8 cellular contexts compared by ENCODE assay signal in the genomic region with DNA sequence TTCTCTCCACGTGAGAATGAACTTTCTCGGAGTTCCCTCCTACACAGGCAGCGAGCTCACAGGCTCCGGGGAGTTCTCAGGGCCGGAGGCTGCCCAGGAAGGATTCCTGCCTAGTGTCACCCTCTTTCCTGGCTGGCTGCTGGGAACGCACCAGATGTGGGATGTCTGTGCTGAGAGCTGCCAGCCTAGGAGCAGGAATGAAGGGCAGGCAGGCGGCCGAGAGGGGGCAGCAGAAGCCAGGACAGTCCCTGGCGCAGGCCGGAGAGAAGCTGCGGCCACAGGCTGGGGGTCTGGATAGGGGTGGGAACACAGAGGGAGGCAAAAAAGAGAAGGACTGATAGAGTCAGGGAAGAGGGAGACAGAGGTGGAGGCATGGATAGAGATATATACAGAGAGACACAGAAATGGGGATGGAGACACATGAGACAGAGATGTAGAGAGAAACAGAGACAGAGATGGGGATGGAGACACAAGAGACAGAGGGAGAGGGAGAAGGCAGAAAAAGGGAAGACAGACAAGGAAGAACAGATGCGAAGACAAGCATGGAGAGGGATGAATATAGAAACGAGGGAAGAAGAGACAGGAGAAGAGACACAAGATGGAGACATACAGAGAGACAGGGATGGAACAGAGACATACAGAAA. TPM values are rescaled to one million over a fixed set of nuclear protein-coding genes. Genes with fewer than 3 reads are reported as not detected.
DNase-seq lines count a peak whose midpoint lies in the region; ATAC-seq and TF ChIP-seq lines count a peak whose summit lies in the region.

No MANE protein-coding gene starts in this region.

- H3K4me3 Mint-ChIP-seq in activated CD4-positive, alpha-beta memory T cell treated with anti-CD3 and anti-CD28 coated beads for 36 hours: no peak overlapping the region

- no peak overlapping the region for H3K27ac Mint-ChIP-seq in activated CD4-positive, alpha-beta memory T cell treated with anti-CD3 and anti-CD28 coated beads for 36 hours

- H3K36me3 ChIP-seq in upper lobe of right lung: no peaks in the 10 kb centered on the region

- CTCF ChIA-PET in activated CD4-positive, alpha-beta memory T cell treated with anti-CD3 and anti-CD28 coated beads for 36 hours (lab: Charles Lee): interaction anchor here (0.6 to 2.9 kb wide), 15 partner anchors 13 to 144 kb away, joined by 3 to 30 read pairs (median 5); partner anchors contain the start of genes CNTFR, DCTN3 and RPP25L

- intact Hi-C loops in activated CD4-positive, alpha-beta memory T cell treated with anti-CD3 and anti-CD28 coated beads for 36 hours (cut with micrococcal nuclease): loop anchor here (1.0 to 2.0 kb wide), 4 partner anchors 43 to 145 kb away; no protein-coding TSS in a partner anchor
- intact Hi-C loops in upper lobe of right lung (cut with DNase I): loop anchor here (10.0 kb wide), 1 partner anchor 57 kb away; no protein-coding TSS in a partner anchor

- POLR2A ChIA-PET in activated CD4-positive, alpha-beta memory T cell treated with anti-CD3 and anti-CD28 coated beads for 36 hours (lab: Charles Lee): no interaction called here

- peak; percentile 88 for TF ChIP-seq CTCF in upper lobe of right lung (IDR thresholded peaks at IDR 0.05)

- H3K36me3 Mint-ChIP-seq in activated CD4-positive, alpha-beta memory T cell treated with anti-CD3 and anti-CD28 coated beads for 36 hours: no peaks in the 10 kb centered on the region

- H3K4me1 ChIP-seq in upper lobe of right lung: no peaks in the 10 kb centered on the region

- peaks cover 9% of the 10 kb centered on the region for H3K27me3 Mint-ChIP-seq in activated CD4-positive, alpha-beta memory T cell treated with anti-CD3 and anti-CD28 coated beads for 36 hours

- H3K9me3 Mint-ChIP-seq in activated CD4-positive, alpha-beta memory T cell treated with anti-CD3 and anti-CD28 coated beads for 36 hours: no peaks in the 10 kb centered on the region

- no peaks in the 10 kb centered on the region for H3K4me1 Mint-ChIP-seq in activated CD4-positive, alpha-beta memory T cell treated with anti-CD3 and anti-CD28 coated beads for 36 hours (ENCODE audit: low read depth)

- H3K27ac ChIP-seq in upper lobe of right lung: no peak overlapping the region

- no peak overlapping the region for H3K4me3 ChIP-seq in upper lobe of right lung

- H3K27me3 ChIP-seq in upper lobe of right lung: no peaks in the 10 kb centered on the region

- ATAC-seq in esophagus mucosa (peak; percentile 64), upper lobe of right lung (peak; percentile 78)

- DNase-seq in NCI-H510A treated with DMSO at 0.1 percent for 48 hours (lab: John Stamatoyannopoulos, UW): peak; percentile 18
- no peak for DNase-seq in NCI-H510A (lab: John Stamatoyannopoulos, UW)
- peak; percentile 54 for DNase-seq in NCI-H1694 treated with DMSO at 0.1 percent for 48 hours (lab: John Stamatoyannopoulos, UW)
- peak; percentile 56 for DNase-seq in activated CD4-positive, alpha-beta memory T cell treated with anti-CD3 and anti-CD28 coated beads for 36 hours
- peak; percentile 49 for DNase-seq in middle frontal gyrus (ENCODE audit: extremely low spot score, low spot score)
- DNase-seq in upper lobe of right lung: peak; percentile 81
- no peak for DNase-seq in T-helper 1 cell

- H3K9me3 ChIP-seq in upper lobe of right lung: no peaks in the 10 kb centered on the region

RNA-seq across cellular contexts. Expression of gene ENHO, which starts 25.3 kb away (rescaled TPM):
- under 1 TPM; 0.26 to 0.36 TPM for total RNA-seq in activated CD4-positive, alpha-beta memory T cell treated with anti-CD3 and anti-CD28 coated beads for 36 hours
- total RNA-seq in esophagus mucosa (0.24 TPM), upper lobe of right lung (0.61 TPM)

RNA-seq across cellular contexts. Expression of gene CNTFR, which starts 41.4 kb away (rescaled TPM):
- total RNA-seq in activated CD4-positive, alpha-beta memory T cell treated with anti-CD3 and anti-CD28 coated beads for 36 hours: not detected
- total RNA-seq in esophagus mucosa (not detected), upper lobe of right lung (2.9 TPM)

Comparison
In these comparisons a context has a peak if more than half of its experiments do, and no peak if none do; other contexts are left out.
1. DNase-seq: peak in NCI-H510A treated with DMSO at 0.1 percent for 48 hours (single experiment), NCI-H1694 treated with DMSO at 0.1 percent for 48 hours (single experiment), activated CD4-positive, alpha-beta memory T cell treated with anti-CD3 and anti-CD28 coated beads for 36 hours (single experiment), middle frontal gyrus (single experiment) and upper lobe of right lung (single experiment); none in NCI-H510A (single experiment) and T-helper 1 cell (0 of 5).